Comparison of ENCODE assay signal across 1 cellular context in the genomic region with DNA sequence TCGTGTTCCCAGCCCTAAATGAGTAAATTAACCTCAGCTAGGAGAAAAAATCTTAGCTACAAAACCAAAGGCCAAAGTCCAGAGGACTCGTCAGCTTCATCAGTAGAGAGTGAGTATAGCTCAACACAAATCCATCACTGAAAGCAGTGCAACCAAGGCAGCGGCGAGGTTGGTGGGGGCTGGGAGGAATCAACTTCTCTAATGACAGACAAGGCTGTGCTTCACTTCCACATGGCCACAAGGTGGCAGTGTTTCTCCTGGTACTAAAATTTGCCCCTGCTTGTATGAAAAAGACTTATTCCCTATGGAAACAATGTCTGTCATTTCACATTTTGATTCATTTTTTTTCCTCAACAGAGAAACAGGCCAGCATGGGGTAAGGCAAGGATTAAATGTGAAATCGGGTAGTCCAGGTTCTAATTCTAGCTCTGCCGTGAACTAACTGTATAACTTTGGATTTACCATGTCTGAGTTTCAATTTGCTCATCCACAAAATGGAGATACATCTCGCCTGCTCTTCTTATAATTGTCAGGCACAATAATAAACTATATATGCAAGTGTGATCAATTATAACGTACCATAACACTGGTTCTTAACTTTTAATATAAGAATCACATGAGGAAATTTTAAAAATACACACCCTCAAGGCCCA.
TF ChIP-seq lines count a peak whose summit lies in the region.

No MANE protein-coding gene starts in this region.

TF ChIP-seq in IMR-90, 13 proteins besides CTCF, POLR2A, EP300 and RAD21:
- TF ChIP-seq, protein P1, sequence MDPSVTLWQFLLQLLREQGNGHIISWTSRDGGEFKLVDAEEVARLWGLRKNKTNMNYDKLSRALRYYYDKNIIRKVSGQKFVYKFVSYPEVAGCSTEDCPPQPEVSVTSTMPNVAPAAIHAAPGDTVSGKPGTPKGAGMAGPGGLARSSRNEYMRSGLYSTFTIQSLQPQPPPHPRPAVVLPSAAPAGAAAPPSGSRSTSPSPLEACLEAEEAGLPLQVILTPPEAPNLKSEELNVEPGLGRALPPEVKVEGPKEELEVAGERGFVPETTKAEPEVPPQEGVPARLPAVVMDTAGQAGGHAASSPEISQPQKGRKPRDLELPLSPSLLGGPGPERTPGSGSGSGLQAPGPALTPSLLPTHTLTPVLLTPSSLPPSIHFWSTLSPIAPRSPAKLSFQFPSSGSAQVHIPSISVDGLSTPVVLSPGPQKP (IDR thresholded peaks at IDR 0.05; ENCODE audit: borderline replicate concordance, low read depth, low read length), result no peak
- TF ChIP-seq MAZ (IDR thresholded peaks at IDR 0.05; ENCODE audit: borderline replicate concordance, low read depth, low read length), result no peak; the same call in 1 of the 2 replicates
- TF ChIP-seq CEBPB (IDR thresholded peaks at IDR 0.05; ENCODE audit: low read depth, low read length), result no peak
- TF ChIP-seq SMC3 (IDR thresholded peaks at IDR 0.05; ENCODE audit: low read depth, low read length), result peak; percentile 97
- no peak for TF ChIP-seq RFX5 (IDR thresholded peaks at IDR 0.05; ENCODE audit: low read depth, low read length)
